In genomic region chr19:29247051-29247450, GRCh38 we compare ENCODE assay signal across 22 cellular contexts. TPM values are rescaled to one million over a fixed set of nuclear protein-coding genes. Genes with fewer than 3 reads are reported as not detected.
DNase-seq lines count a peak whose midpoint lies in the region; ATAC-seq and TF ChIP-seq lines count a peak whose summit lies in the region.
"Had no signal": no experiment of that assay in that cellular context is flagged by ENCODE, and none has a peak within 500 bp of the region (broad histone marks: within the 10 kb centered on the region; RNA-seq: fewer than 3 reads in every experiment).

No MANE protein-coding gene starts in this region.

- H3K36me3 ChIP-seq in HEK293 (ENCODE audit: control insufficient read depth in 2 of 2, insufficient read depth in 1 of 2, low read length in 2 of 2) (no peaks in the 10 kb centered on the region), neural progenitor cell (no peaks in the 10 kb centered on the region), aorta (ENCODE audit: control insufficient read depth in 1 of 2, insufficient read depth in 2 of 2, low read length in 1 of 2) (no peaks in the 10 kb centered on the region)

- no peak overlapping the region for H2AFZ ChIP-seq in neural progenitor cell (replicated peaks)
- H2AFZ ChIP-seq: PC-9 had no signal

- H3F3A ChIP-seq in neural progenitor cell (ENCODE audit: low read depth): no peaks in the 10 kb centered on the region

- intact Hi-C loops in aorta (cut with DNase I): no loop called here

- POLR2A ChIA-PET in HEK293 (lab: Yijun Ruan, JAX): no interaction called here

- H3K27ac ChIP-seq in HEK293 (ENCODE audit: extremely low read depth, low read depth, low read length) (no peak overlapping the region), coronary artery (no peak overlapping the region), neural progenitor cell (no peak overlapping the region), aorta (ENCODE audit: low read depth in 1 of 2, low read length in 2 of 2) (no peak overlapping the region)
- H3K27ac ChIP-seq: 22Rv1, PC-9 had no signal

- DNase-seq in DMS 273 (lab: John Stamatoyannopoulos, UW; ENCODE audit: unreplicated experiment) (peak; percentile 24), DMS 273 treated with DMSO at 0.1 percent for 48 hours (lab: John Stamatoyannopoulos, UW) (no peak), coronary artery (ENCODE audit: low spot score) (peak; percentile 12), neural progenitor cell (ENCODE audit: low spot score) (no peak), hypothalamus (lab: John Stamatoyannopoulos, UW) (no peak), aorta (no peak), GOT3 (lab: John Stamatoyannopoulos, UW) (no peak)
- DNase-seq: Calu3; CD4-positive, alpha-beta T cell; DMS79 treated with DMSO at 0.1 percent for 48 hours; GDM1; Kasumi-1; NCI-H1105; NCI-H1694 treated with DMSO at 0.1 percent for 48 hours; NCI-H2107; NCI-H748 treated with DMSO at 0.1 percent for 48 hours; PC-9 had no signal

- H3K4me3 Mint-ChIP-seq in neural progenitor cell: no peak overlapping the region
- H3K4me3 Mint-ChIP-seq: B cell; CD4-positive, alpha-beta T cell; IgD-negative memory B cell had no signal

- no peak overlapping the region for H3K9ac ChIP-seq in neural progenitor cell

- no peak for ATAC-seq in aorta (ENCODE audit: low FRiP score)
- ATAC-seq: GM12878 had no signal

- CTCF ChIA-PET in HEK293 (lab: Yijun Ruan, JAX): interaction anchor here (0.5 to 3.2 kb wide), 7 partner anchors 8 to 421 kb away, joined by 3 to 15 read pairs (median 4); no protein-coding TSS in a partner anchor

- peak overlapping the region; percentile 68 for H3K27ac Mint-ChIP-seq in neural progenitor cell
- H3K27ac Mint-ChIP-seq: B cell; CD4-positive, alpha-beta T cell; IgD-negative memory B cell had no signal

- TF ChIP-seq CTCF in HEK293 (tag by site-specific recombination; IDR thresholded peaks at IDR 0.05) (peak; percentile 66), coronary artery (IDR thresholded peaks at IDR 0.05) (no peak), neural progenitor cell (IDR thresholded peaks at IDR 0.05) (peak; percentile 36)

- no peaks in the 10 kb centered on the region for H3K36me3 Mint-ChIP-seq in neural progenitor cell
- H3K36me3 Mint-ChIP-seq: IgD-negative memory B cell had no signal

- H3K9me3 Mint-ChIP-seq in neural progenitor cell: no peaks in the 10 kb centered on the region
- H3K9me3 Mint-ChIP-seq: CD4-positive, alpha-beta T cell had no signal

- peaks cover 11% of the 10 kb centered on the region for H3K27me3 Mint-ChIP-seq in neural progenitor cell (ENCODE audit: insufficient read depth, low read depth)

- no peaks in the 10 kb centered on the region for H4K20me1 ChIP-seq in neural progenitor cell (ENCODE audit: low read depth)

- no peak overlapping the region for H3K4me2 ChIP-seq in neural progenitor cell
- H3K4me2 ChIP-seq: PC-9 had no signal

- no peaks in the 10 kb centered on the region for H3K79me2 ChIP-seq in neural progenitor cell (ENCODE audit: low read depth)

- H3K4me3 ChIP-seq in HEK293 (ENCODE audit: low read depth, low read length) (no peak overlapping the region), coronary artery (no peak overlapping the region), neural progenitor cell (no peak overlapping the region), aorta (ENCODE audit: low read length in 2 of 2) (no peak overlapping the region)
- H3K4me3 ChIP-seq: GM12878, PC-9 had no signal

- peaks cover 3% of the 10 kb centered on the region; the same call in 1 of the 2 replicates for H3K4me1 ChIP-seq in HEK293 (ENCODE audit: control insufficient read depth, insufficient read depth, low read length)
- H3K4me1 ChIP-seq in neural progenitor cell: no peaks in the 10 kb centered on the region
- no peaks in the 10 kb centered on the region for H3K4me1 ChIP-seq in aorta (ENCODE audit: control insufficient read depth in 1 of 2, insufficient read depth in 2 of 2, low read length in 2 of 2)

- no peaks in the 10 kb centered on the region for H3K9me3 ChIP-seq in HEK293 (ENCODE audit: control insufficient read depth, insufficient read depth, low read depth, low read length)
- no peaks in the 10 kb centered on the region for H3K9me3 ChIP-seq in neural progenitor cell (ENCODE audit: low read depth)
- H3K9me3 ChIP-seq in aorta (ENCODE audit: control insufficient read depth, low read length): no peaks in the 10 kb centered on the region

- no peaks in the 10 kb centered on the region for H3K27me3 ChIP-seq in neural progenitor cell
- no peaks in the 10 kb centered on the region for H3K27me3 ChIP-seq in aorta (ENCODE audit: control insufficient read depth in 1 of 2, insufficient read depth in 2 of 2, low read length in 1 of 2)

- WGBS in aorta, 2 donors: 79 to 84% methylated on average over 3 of the region's 3 CpGs

- H3K4me1 Mint-ChIP-seq in neural progenitor cell: peaks cover 24% of the 10 kb centered on the region
- H3K4me1 Mint-ChIP-seq: B cell, IgD-negative memory B cell had no signal

TF ChIP-seq in HEK293, 187 proteins besides CTCF, POLR2A, EP300 and RAD21:
- TF ChIP-seq ZFHX2 (tag by site-specific recombination; conservative IDR thresholded peaks at IDR 0.05): peak; percentile 64; the same call in 1 of the 2 replicates
- no peak for TF ChIP-seq ZBTB1 (tag by site-specific recombination; IDR thresholded peaks at IDR 0.05)
TF ChIP-seq in HEK293: peak in this region for 1.

RNA-seq across cellular contexts. Expression of gene UQCRFS1, which starts 34.1 kb away (rescaled TPM):
- total RNA-seq in neural progenitor cell (ENCODE audit: low replicate concordance) (36.5 and 39.2 TPM in 2 replicates), aorta (10 to 100 TPM; 14.1 to 19.6 TPM)
- 10 to 100 TPM; 22.6 to 33.3 TPM for polyA plus RNA-seq in aorta

Comparison
In these comparisons a context has a peak if more than half of its experiments do, and no peak if none do; other contexts are left out.
1. DNase-seq: peak in DMS 273 (single experiment) and coronary artery (single experiment); none in DMS 273 treated with DMSO at 0.1 percent for 48 hours (single experiment), neural progenitor cell (single experiment), hypothalamus (0 of 51), aorta (0 of 2) and GOT3 (single experiment).